8 cellular contexts compared by ENCODE assay signal in genomic region chr2:29130295-29130694, GRCh38. TPM values are rescaled to one million over a fixed set of nuclear protein-coding genes. Genes with fewer than 3 reads are reported as not detected.
DNase-seq lines count a peak whose midpoint lies in the region; ATAC-seq and TF ChIP-seq lines count a peak whose summit lies in the region.

No MANE protein-coding gene starts in this region.

- POLR2A ChIA-PET in HCT116 (lab: Charles Lee), result interaction anchor here (2.1 to 3.7 kb wide), 3 partner anchors 12 to 23 kb away, joined by 14 to 46 read pairs (median 21); no protein-coding TSS in a partner anchor

- RAD21 ChIA-PET in HCT116 (lab: Charles Lee; ENCODE audit: low non-redundant PET in 1 of 2, low total read pairs in 2 of 2, uncharacterized antibody in 2 of 2, unreplicated experiment in 2 of 2), result interaction anchor here in 1 of 2 experiments (1.3 kb wide), 1 partner anchor 13 kb away, joined by 4 read pairs; no protein-coding TSS in a partner anchor

- peaks cover 16 to 40% of the 10 kb centered on the region in 2 experiments for H3K4me1 ChIP-seq in HCT116 (ENCODE audit: control insufficient read depth in 1 of 2, insufficient read depth in 2 of 2, low read length in 2 of 2)
- peaks cover 9% of the 10 kb centered on the region for H3K4me1 ChIP-seq in SJCRH30
- peaks cover 29% of the 10 kb centered on the region for H3K4me1 ChIP-seq in psoas muscle

- H3K9ac ChIP-seq in HCT116 (ENCODE audit: low read length), result peak overlapping the region; percentile 29

- WGBS in psoas muscle, 3 donors, result 50 to 69% (median 52%) methylated on average over 2 of the region's 2 CpGs

- peak; percentile 47 for DNase-seq in DMS 273 (lab: John Stamatoyannopoulos, UW; ENCODE audit: unreplicated experiment)
- no peak for DNase-seq in DMS 273 treated with DMSO at 0.1 percent for 48 hours (lab: John Stamatoyannopoulos, UW)
- no peak for DNase-seq in HCT116 (ENCODE audit: low read depth, low spot score)
- no peak for DNase-seq in SJCRH30
- peak; percentile 87 for DNase-seq in epithelial cell of esophagus (ENCODE audit: low read depth)
- no peak for DNase-seq in psoas muscle
- DNase-seq in ecto neural progenitor cell (ENCODE audit: low spot score), result no peak
- DNase-seq in NCI-H446 treated with DMSO at 0.1 percent for 48 hours (lab: John Stamatoyannopoulos, UW), result no peak

- no peak for TF ChIP-seq POLR2A in HCT116 (IDR thresholded peaks at IDR 0.05; ENCODE audit: borderline replicate concordance, extremely low read depth, insufficient read depth, insufficient read length)

- peaks cover 24% of the 10 kb centered on the region; the same call in 1 of the 2 replicates for H3K79me2 ChIP-seq in HCT116 (ENCODE audit: insufficient read depth, low read length)

- no peak overlapping the region; a peak in 1 of 4 replicates for H3K4me3 ChIP-seq in HCT116 (replicated peaks in 1 of 2; ENCODE audit: low read depth in 1 of 2, low read length in 2 of 2)
- no peak overlapping the region for H3K4me3 ChIP-seq in SJCRH30
- H3K4me3 ChIP-seq in epithelial cell of esophagus (ENCODE audit: low read length), result no peak overlapping the region
- H3K4me3 ChIP-seq in psoas muscle, result peak overlapping the region; percentile 53

- H3K4me2 ChIP-seq in HCT116 (ENCODE audit: low read length), result peak overlapping the region; percentile 60

- CTCF ChIA-PET in HCT116 (lab: Charles Lee), result interaction anchor here (1.2 kb wide), 1 partner anchor 13 kb away, joined by 3 read pairs; no protein-coding TSS in a partner anchor

- TF ChIP-seq CTCF in HCT116 (IDR thresholded peaks at IDR 0.05 in 2 of 3, conservative IDR thresholded peaks at IDR 0.05 in 1 of 3; ENCODE audit: borderline replicate concordance in 1 of 3, insufficient read depth in 1 of 3, low read depth in 2 of 3, low read length in 2 of 3), result no peak
- TF ChIP-seq CTCF in epithelial cell of esophagus (IDR thresholded peaks at IDR 0.05; ENCODE audit: insufficient read depth, low read depth, low read length, missing control alignments), result no peak
- no peak for TF ChIP-seq CTCF in psoas muscle (IDR thresholded peaks at IDR 0.05)

- no peaks in the 10 kb centered on the region for H3K36me3 ChIP-seq in HCT116 (ENCODE audit: control insufficient read depth in 1 of 2, insufficient read depth in 2 of 2, low read length in 2 of 2)
- peaks cover 4% of the 10 kb centered on the region; the same call in 1 of the 2 replicates for H3K36me3 ChIP-seq in SJCRH30
- peaks cover 0 to 43% of the 10 kb centered on the region in 2 donors for H3K36me3 ChIP-seq in psoas muscle (ENCODE audit: insufficient read depth in 1 of 2, low read depth in 1 of 2)

- TF ChIP-seq RAD21 in HCT116 (IDR thresholded peaks at IDR 0.05; ENCODE audit: low read depth), result no peak

- ATAC-seq in HCT116 (peak; percentile 84), psoas muscle (peak; percentile 74 to 84 (median 82))

- intact Hi-C loops in HCT116 (cut with micrococcal nuclease) (no loop called here), psoas muscle (cut with DNase I) (no loop called here)

- peak overlapping the region; percentile 49; the same call in 1 of the 2 replicates for H3K27ac ChIP-seq in HCT116 (ENCODE audit: low read depth, low read length)
- peak overlapping the region; percentile 16 for H3K27ac ChIP-seq in SJCRH30
- peak overlapping the region; percentile 75 for H3K27ac ChIP-seq in psoas muscle

- H4K20me1 ChIP-seq in HCT116 (ENCODE audit: insufficient read depth), result no peaks in the 10 kb centered on the region

- no peaks in the 10 kb centered on the region for H3K9me2 ChIP-seq in HCT116 (ENCODE audit: insufficient read depth)

- H3K9me3 ChIP-seq in HCT116 (ENCODE audit: control insufficient read depth in 1 of 2, insufficient read depth in 1 of 2, low read depth in 1 of 2, low read length in 2 of 2) (no peaks in the 10 kb centered on the region), SJCRH30 (replicated peaks) (no peaks in the 10 kb centered on the region), psoas muscle (no peaks in the 10 kb centered on the region)

- H2AFZ ChIP-seq in HCT116 (ENCODE audit: low read depth, low read length, poor library complexity, severe bottlenecking), result peak overlapping the region; percentile 14

- H3K27me3 ChIP-seq in HCT116 (ENCODE audit: insufficient read depth, low read length) (no peaks in the 10 kb centered on the region), SJCRH30 (no peaks in the 10 kb centered on the region), psoas muscle (ENCODE audit: insufficient read depth in 3 of 3, low read length in 2 of 3) (no peaks in the 10 kb centered on the region)

- no TSS peak for BruUV-seq in HCT116 (replicated peaks; lab: Mats Ljungman, UMichigan)

TF ChIP-seq in HCT116, 20 proteins besides CTCF, POLR2A, EP300 and RAD21:
- TF ChIP-seq JUND (IDR thresholded peaks at IDR 0.05), result peak; percentile 54
- peak; percentile 61 for TF ChIP-seq FOSL1 (IDR thresholded peaks at IDR 0.05; ENCODE audit: low read depth)
- no peak for TF ChIP-seq ELF1 (IDR thresholded peaks at IDR 0.05; ENCODE audit: borderline replicate concordance, low read depth)
- peak; percentile 43; the same call in 1 of the 2 replicates for TF ChIP-seq SP1 (IDR thresholded peaks at IDR 0.05; ENCODE audit: low read depth)
- no peak for TF ChIP-seq EGR1 (IDR thresholded peaks at IDR 0.05; ENCODE audit: low read depth)
- peak; percentile 59; the same call in 1 of the 2 replicates for TF ChIP-seq CEBPB (IDR thresholded peaks at IDR 0.05; ENCODE audit: low read depth)

RNA-seq across cellular contexts. Expression of gene CLIP4, which starts 15.1 kb away (rescaled TPM):
- 27.8 TPM for total RNA-seq in HCT116 (2021; ENCODE audit: unreplicated experiment)
- polyA plus RNA-seq in HCT116 (2012), result 16.1 and 16.8 TPM in 2 replicates
- total RNA-seq in SJCRH30 (2014; rRNA removed; shearing (Covaris generic)), result 17.6 and 19.6 TPM in 2 replicates
- 100 to 1,000 TPM in 1 of 4 donors, 10 to 100 TPM in 3; 56.9 to 111 (median 78.1) TPM for total RNA-seq in psoas muscle
- 10 to 100 TPM; 26.7 to 89.2 (median 46.6) TPM for polyA plus RNA-seq in psoas muscle

RNA-seq across cellular contexts. Expression of gene PCARE, which starts 56.0 kb away (rescaled TPM):
- total RNA-seq in HCT116 (2021; ENCODE audit: unreplicated experiment), result not detected
- not detected in 2 replicates for polyA plus RNA-seq in HCT116 (2012)
- total RNA-seq in SJCRH30 (2014; rRNA removed; shearing (Covaris generic)), result 0.02 TPM in 1 of 2 replicates, not detected in the other
- 1 to 10 TPM in 1 of 4 donors, under 1 TPM in 3; 0.02 to 1.0 (median 0.53) TPM for total RNA-seq in psoas muscle
- polyA plus RNA-seq in psoas muscle, result under 1 TPM; 0.03 to 0.48 (median 0.09) TPM

Comparison
In these comparisons a context has a peak if more than half of its experiments do, and no peak if none do; other contexts are left out.
1. DNase-seq: peak in DMS 273 (single experiment) and epithelial cell of esophagus (single experiment); none in DMS 273 treated with DMSO at 0.1 percent for 48 hours (single experiment), HCT116 (single experiment), SJCRH30 (0 of 2), psoas muscle (0 of 2), ecto neural progenitor cell (single experiment) and NCI-H446 treated with DMSO at 0.1 percent for 48 hours (single experiment).
2. H3K27ac ChIP-seq: peak in every context shown above with its lines; median percentile 75 in psoas muscle; 49 in HCT116; 16 in SJCRH30.